Comparison of ENCODE assay signal across 8 cellular contexts in genomic region chr11:75384438-75385080, GRCh38. TPM values are rescaled to one million over a fixed set of nuclear protein-coding genes. Genes with fewer than 3 reads are reported as not detected.
A peak's percentile ranks its signal among the peaks of the same experiment; 100 is the strongest.
DNase-seq lines count a peak whose midpoint lies in the region; ATAC-seq and TF ChIP-seq lines count a peak whose summit lies in the region.

No MANE protein-coding gene starts in this region.

- H3K4me1 Mint-ChIP-seq in CD14-positive monocyte: peaks cover 38% of the 10 kb centered on the region
- peaks cover 11% of the 10 kb centered on the region for H3K4me1 Mint-ChIP-seq in endothelial cell (ENCODE audit: unreplicated experiment)

- intact Hi-C loops in CD14-positive monocyte (cut with micrococcal nuclease): loop anchor here (1.0 to 5.0 kb wide), 5 partner anchors 37 to 104 kb away; no protein-coding TSS in a partner anchor

- H3K36me3 Mint-ChIP-seq in CD14-positive monocyte (no peaks in the 10 kb centered on the region), endothelial cell (ENCODE audit: low read depth, unreplicated experiment) (no peaks in the 10 kb centered on the region)

- no peak for ATAC-seq in HG02588 (IDR thresholded peaks at IDR 0.05; ENCODE audit: unreplicated experiment)

- DNase-seq in CD14-positive monocyte (ENCODE audit: low spot score): peak; percentile 66
- peak; percentile 65 for DNase-seq in HK-2 (ENCODE audit: unreplicated experiment)
- DNase-seq in activated CD8-positive, alpha-beta memory T cell treated with anti-CD3 and anti-CD28 coated beads, Interleukin-2, amount 50 U/mL, for 4 hours: peak; percentile 81
- DNase-seq in endothelial cell (ENCODE audit: low spot score): peak; percentile 82
- peak; percentile 91 for DNase-seq in midbrain (lab: John Stamatoyannopoulos, UW)
- DNase-seq in stimulated activated CD8-positive, alpha-beta memory T cell treated with anti-CD3 and anti-CD28 coated beads, Interleukin-4, amount 100 ng/mL, for 4 hours (ENCODE audit: low read depth in 2 of 2, low spot score in 1 of 2): peak; percentile 44 to 56

- H3K27ac ChIP-seq in OCI-LY3 (ENCODE audit: low read length): no peak overlapping the region

- peak overlapping the region; percentile 49 for H3K4me2 ChIP-seq in OCI-LY3 (ENCODE audit: low read length)

- H3K27me3 ChIP-seq in OCI-LY3 (ENCODE audit: low read depth, low read length): peaks cover 7% of the 10 kb centered on the region

- TF ChIP-seq CTCF in CD14-positive monocyte (IDR thresholded peaks at IDR 0.05) (peak; percentile 98), OCI-LY3 (IDR thresholded peaks at IDR 0.05; ENCODE audit: low read depth, low read length) (peak; percentile 98), endothelial cell (IDR thresholded peaks at IDR 0.05; ENCODE audit: unreplicated experiment) (peak; percentile 99)

- no peaks in the 10 kb centered on the region for H4K20me1 ChIP-seq in OCI-LY3 (ENCODE audit: insufficient read depth, low read length)

- H3K9me3 Mint-ChIP-seq in CD14-positive monocyte: no peaks in the 10 kb centered on the region
- no peaks in the 10 kb centered on the region for H3K9me3 Mint-ChIP-seq in endothelial cell (ENCODE audit: unreplicated experiment)

- H3K4me3 ChIP-seq in OCI-LY3 (ENCODE audit: low read length): peak overlapping the region; percentile 17

- peaks cover 12% of the 10 kb centered on the region for H3K4me1 ChIP-seq in OCI-LY3 (ENCODE audit: low read length)

- H3K4me3 Mint-ChIP-seq in CD14-positive monocyte (peak overlapping the region; percentile 58 to 62), endothelial cell (ENCODE audit: unreplicated experiment) (no peak overlapping the region)

- peaks cover 0 to 5% (median 2%) of the 10 kb centered on the region in 3 donors for H3K27me3 Mint-ChIP-seq in CD14-positive monocyte (ENCODE audit: low read depth in 3 of 3)
- no peaks in the 10 kb centered on the region for H3K27me3 Mint-ChIP-seq in endothelial cell (ENCODE audit: unreplicated experiment)

- H3K27ac Mint-ChIP-seq in CD14-positive monocyte (peak overlapping the region in 2 of 7 donors; percentile 19 to 64), endothelial cell (ENCODE audit: unreplicated experiment) (no peak overlapping the region)

- H3K9me3 ChIP-seq in OCI-LY3 (ENCODE audit: insufficient read depth, low read length): no peaks in the 10 kb centered on the region

- H3K79me2 ChIP-seq in OCI-LY3 (ENCODE audit: low read length): no peaks in the 10 kb centered on the region

- no peaks in the 10 kb centered on the region for H3K36me3 ChIP-seq in OCI-LY3 (replicated peaks; ENCODE audit: low read depth, low read length)

- no peak overlapping the region for H3K9ac ChIP-seq in OCI-LY3 (ENCODE audit: low read length)

- H2AFZ ChIP-seq in OCI-LY3 (ENCODE audit: low read depth, low read length): peak overlapping the region; percentile 20; the same call in 1 of the 2 replicates

RNA-seq across cellular contexts. Expression of gene RPS3, which starts 14.8 kb away (rescaled TPM):
- 1,000 to 10,000 TPM; 1,448 to 1,563 TPM for polyA plus RNA-seq in CD14-positive monocyte
- total RNA-seq in endothelial cell (ENCODE audit: unreplicated experiment): 3,784 TPM

RNA-seq across cellular contexts. Expression of gene ARRB1, which starts 33.1 kb away (rescaled TPM):
- polyA plus RNA-seq in CD14-positive monocyte: 10 to 100 TPM; 52.6 to 66.5 TPM
- 197 TPM for total RNA-seq in endothelial cell (ENCODE audit: unreplicated experiment)

RNA-seq across cellular contexts. Expression of gene KLHL35, which starts 48.4 kb away (rescaled TPM):
- polyA plus RNA-seq in CD14-positive monocyte: under 1 TPM in 1 of 2 donors, not detected in 1; 0.33 TPM
- 2.8 TPM for total RNA-seq in endothelial cell (ENCODE audit: unreplicated experiment)
